Comparison of ENCODE assay signal across 1 cellular context in genomic region chr18:21597616-21598015, GRCh38.
TF ChIP-seq lines count a peak whose summit lies in the region.

No MANE protein-coding gene starts in this region.

TF ChIP-seq in neural cell, 6 proteins besides CTCF, POLR2A, EP300 and RAD21 (continued from another document):
- TF ChIP-seq REST (IDR thresholded peaks at IDR 0.05; ENCODE audit: borderline replicate concordance) (no peak), POLR2AphosphoS5 (IDR thresholded peaks at IDR 0.05) (no peak), TAF1 (IDR thresholded peaks at IDR 0.05; ENCODE audit: low read depth) (no peak)
